8 cellular contexts compared by ENCODE assay signal in the genomic region with DNA sequence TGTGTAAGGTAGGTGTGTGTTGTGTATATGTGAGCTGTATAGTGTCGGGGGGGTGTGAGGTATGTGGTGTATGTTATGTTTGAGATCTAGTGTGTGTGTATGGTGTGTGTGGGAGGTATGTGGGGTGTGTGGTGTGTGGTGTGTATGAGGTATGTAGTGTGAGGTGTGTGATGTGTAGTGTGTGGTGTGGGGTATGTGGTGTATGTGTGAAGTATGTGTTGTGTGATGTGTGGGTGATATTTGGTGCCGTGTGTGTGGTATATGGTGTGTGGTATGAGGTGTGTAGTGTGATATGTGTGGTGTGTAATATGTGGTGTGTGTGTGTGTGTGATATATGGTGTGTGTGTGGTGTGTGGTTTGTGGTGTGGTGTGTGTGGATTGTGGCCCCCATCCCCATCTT.
A peak's percentile ranks its signal among the peaks of the same experiment; 100 is the strongest.
DNase-seq lines count a peak whose midpoint lies in the region; ATAC-seq and TF ChIP-seq lines count a peak whose summit lies in the region.
"Not testable (repeated sequence)": the region's sequence is repeated elsewhere in the genome, so short reads cannot be mapped to it uniquely, and the experiment has no call there.

No MANE protein-coding gene starts in this region.

- not testable (repeated sequence) for H3K27ac ChIP-seq in HEK293 (ENCODE audit: extremely low read depth, low read depth, low read length)

- not testable (repeated sequence) for TF ChIP-seq CTCF in HEK293 (tag by site-specific recombination; IDR thresholded peaks at IDR 0.05); brain (conservative IDR thresholded peaks at IDR 0.05)

- H3K9me3 Mint-ChIP-seq in activated CD4-positive, alpha-beta T cell treated with anti-CD3 and anti-CD28 coated beads, Interleukin-2, amount 10 ng/mL, durations not matched to agents 7 days and 5 days; activated CD8-positive, alpha-beta memory T cell treated with anti-CD3 and anti-CD28 coated beads, Interleukin-2, amount 10 ng/mL, durations not matched to agents 7 days and 5 days (ENCODE audit: low read depth); activated naive CD4-positive, alpha-beta T cell treated with anti-CD3 and anti-CD28 coated beads, Interleukin-2, amount 10 ng/mL, durations not matched to agents 7 days and 5 days; brain; immature natural killer cell; natural killer cell treated with Interleukin-12 subunit alpha and Interleukin-12 subunit beta and Interleukin-15 and Interleukin-18, amount 100 ng/mL, for 72 hours; stimulated activated naive B cell treated with anti-CD40 and anti-IgM and Interleukin-4, amounts not matched to agents 10 μg/mL and 1 μg/mL and 100 μg/mL, for 72 hours: not testable (repeated sequence)

- peak overlapping the region; percentile 1 for H3K4me3 Mint-ChIP-seq in activated CD4-positive, alpha-beta T cell treated with anti-CD3 and anti-CD28 coated beads, Interleukin-2, amount 10 ng/mL, durations not matched to agents 7 days and 5 days
- not testable (repeated sequence) for H3K4me3 Mint-ChIP-seq in activated CD8-positive, alpha-beta memory T cell treated with anti-CD3 and anti-CD28 coated beads, Interleukin-2, amount 10 ng/mL, durations not matched to agents 7 days and 5 days; activated naive CD4-positive, alpha-beta T cell treated with anti-CD3 and anti-CD28 coated beads, Interleukin-2, amount 10 ng/mL, durations not matched to agents 7 days and 5 days; brain; stimulated activated naive B cell treated with anti-CD40 and anti-IgM and Interleukin-4, amounts not matched to agents 10 μg/mL and 1 μg/mL and 100 μg/mL, for 72 hours
- H3K4me3 Mint-ChIP-seq in immature natural killer cell = peak overlapping the region in 2 of 5 donors; percentile 18 to 58
- peak overlapping the region; percentile 43 for H3K4me3 Mint-ChIP-seq in natural killer cell treated with Interleukin-12 subunit alpha and Interleukin-12 subunit beta and Interleukin-15 and Interleukin-18, amount 100 ng/mL, for 72 hours

- H3K9me3 ChIP-seq in HEK293 (ENCODE audit: control insufficient read depth, insufficient read depth, low read depth, low read length) = not testable (repeated sequence)

- not testable (repeated sequence) for ATAC-seq in activated CD8-positive, alpha-beta memory T cell treated with anti-CD3 and anti-CD28 coated beads, Interleukin-2, amount 10 ng/mL, durations not matched to agents 7 days and 5 days; natural killer cell treated with Interleukin-12 subunit alpha and Interleukin-12 subunit beta and Interleukin-15 and Interleukin-18, amount 100 ng/mL, for 72 hours; stimulated activated naive B cell treated with anti-CD40 and anti-IgM and Interleukin-4, amounts not matched to agents 10 μg/mL and 1 μg/mL and 100 μg/mL, for 72 hours (replicated peaks)

- POLR2A ChIA-PET in HEK293 (lab: Yijun Ruan, JAX); activated CD4-positive, alpha-beta T cell treated with anti-CD3 and anti-CD28 coated beads, Interleukin-2, amount 10 ng/mL, durations not matched to agents 7 days and 5 days (lab: Charles Lee): not testable (repeated sequence)

- not testable (repeated sequence) for H3K36me3 Mint-ChIP-seq in activated CD4-positive, alpha-beta T cell treated with anti-CD3 and anti-CD28 coated beads, Interleukin-2, amount 10 ng/mL, durations not matched to agents 7 days and 5 days (ENCODE audit: low read depth); activated CD8-positive, alpha-beta memory T cell treated with anti-CD3 and anti-CD28 coated beads, Interleukin-2, amount 10 ng/mL, durations not matched to agents 7 days and 5 days; activated naive CD4-positive, alpha-beta T cell treated with anti-CD3 and anti-CD28 coated beads, Interleukin-2, amount 10 ng/mL, durations not matched to agents 7 days and 5 days; brain; immature natural killer cell; natural killer cell treated with Interleukin-12 subunit alpha and Interleukin-12 subunit beta and Interleukin-15 and Interleukin-18, amount 100 ng/mL, for 72 hours; stimulated activated naive B cell treated with anti-CD40 and anti-IgM and Interleukin-4, amounts not matched to agents 10 μg/mL and 1 μg/mL and 100 μg/mL, for 72 hours

- peak overlapping the region; percentile 37 for H3K27ac Mint-ChIP-seq in activated CD4-positive, alpha-beta T cell treated with anti-CD3 and anti-CD28 coated beads, Interleukin-2, amount 10 ng/mL, durations not matched to agents 7 days and 5 days
- peak overlapping the region; percentile 76 for H3K27ac Mint-ChIP-seq in activated CD8-positive, alpha-beta memory T cell treated with anti-CD3 and anti-CD28 coated beads, Interleukin-2, amount 10 ng/mL, durations not matched to agents 7 days and 5 days
- peak overlapping the region; percentile 50 for H3K27ac Mint-ChIP-seq in activated naive CD4-positive, alpha-beta T cell treated with anti-CD3 and anti-CD28 coated beads, Interleukin-2, amount 10 ng/mL, durations not matched to agents 7 days and 5 days
- H3K27ac Mint-ChIP-seq in brain (peak overlapping the region in 4 of 5 experiments; percentile 3 to 34 (median 10)), immature natural killer cell (peak overlapping the region in 4 of 6 donors; percentile 5 to 86 (median 71))
- H3K27ac Mint-ChIP-seq in natural killer cell treated with Interleukin-12 subunit alpha and Interleukin-12 subunit beta and Interleukin-15 and Interleukin-18, amount 100 ng/mL, for 72 hours = peak overlapping the region in 1 of 2 donors; percentile 34
- peak overlapping the region; percentile 2 for H3K27ac Mint-ChIP-seq in stimulated activated naive B cell treated with anti-CD40 and anti-IgM and Interleukin-4, amounts not matched to agents 10 μg/mL and 1 μg/mL and 100 μg/mL, for 72 hours

- CTCF ChIA-PET in HEK293 (lab: Yijun Ruan, JAX); activated CD4-positive, alpha-beta T cell treated with anti-CD3 and anti-CD28 coated beads, Interleukin-2, amount 10 ng/mL, durations not matched to agents 7 days and 5 days (lab: Charles Lee); activated CD8-positive, alpha-beta memory T cell treated with anti-CD3 and anti-CD28 coated beads, Interleukin-2, amount 10 ng/mL, durations not matched to agents 7 days and 5 days (lab: Charles Lee); activated naive CD4-positive, alpha-beta T cell treated with anti-CD3 and anti-CD28 coated beads, Interleukin-2, amount 10 ng/mL, durations not matched to agents 7 days and 5 days (lab: Charles Lee): not testable (repeated sequence)

- H3K4me1 Mint-ChIP-seq in activated CD4-positive, alpha-beta T cell treated with anti-CD3 and anti-CD28 coated beads, Interleukin-2, amount 10 ng/mL, durations not matched to agents 7 days and 5 days; activated CD8-positive, alpha-beta memory T cell treated with anti-CD3 and anti-CD28 coated beads, Interleukin-2, amount 10 ng/mL, durations not matched to agents 7 days and 5 days; activated naive CD4-positive, alpha-beta T cell treated with anti-CD3 and anti-CD28 coated beads, Interleukin-2, amount 10 ng/mL, durations not matched to agents 7 days and 5 days; brain; immature natural killer cell; natural killer cell treated with Interleukin-12 subunit alpha and Interleukin-12 subunit beta and Interleukin-15 and Interleukin-18, amount 100 ng/mL, for 72 hours (ENCODE audit: low read depth in 2 of 2); stimulated activated naive B cell treated with anti-CD40 and anti-IgM and Interleukin-4, amounts not matched to agents 10 μg/mL and 1 μg/mL and 100 μg/mL, for 72 hours: not testable (repeated sequence)

- DNase-seq in activated CD4-positive, alpha-beta T cell treated with anti-CD3 and anti-CD28 coated beads, Interleukin-2, amount 10 ng/mL, durations not matched to agents 7 days and 5 days; activated CD8-positive, alpha-beta memory T cell treated with anti-CD3 and anti-CD28 coated beads, Interleukin-2, amount 10 ng/mL, durations not matched to agents 7 days and 5 days; activated naive CD4-positive, alpha-beta T cell treated with anti-CD3 and anti-CD28 coated beads, Interleukin-2, amount 10 ng/mL, durations not matched to agents 7 days and 5 days; natural killer cell treated with Interleukin-12 subunit alpha and Interleukin-12 subunit beta and Interleukin-15 and Interleukin-18, amount 100 ng/mL, for 72 hours (ENCODE audit: low spot score); stimulated activated naive B cell treated with anti-CD40 and anti-IgM and Interleukin-4, amounts not matched to agents 10 μg/mL and 1 μg/mL and 100 μg/mL, for 72 hours: not testable (repeated sequence)
- DNase-seq in immature natural killer cell = peak in 1 of 3 donors; percentile 4

- not testable (repeated sequence) for H3K36me3 ChIP-seq in HEK293 (ENCODE audit: control insufficient read depth in 2 of 2, insufficient read depth in 1 of 2, low read length in 2 of 2)

- not testable (repeated sequence) for H3K4me3 ChIP-seq in HEK293 (ENCODE audit: low read depth, low read length)

- H3K27me3 Mint-ChIP-seq in activated CD4-positive, alpha-beta T cell treated with anti-CD3 and anti-CD28 coated beads, Interleukin-2, amount 10 ng/mL, durations not matched to agents 7 days and 5 days; activated CD8-positive, alpha-beta memory T cell treated with anti-CD3 and anti-CD28 coated beads, Interleukin-2, amount 10 ng/mL, durations not matched to agents 7 days and 5 days; activated naive CD4-positive, alpha-beta T cell treated with anti-CD3 and anti-CD28 coated beads, Interleukin-2, amount 10 ng/mL, durations not matched to agents 7 days and 5 days; brain; immature natural killer cell (ENCODE audit: low read depth in 3 of 3); natural killer cell treated with Interleukin-12 subunit alpha and Interleukin-12 subunit beta and Interleukin-15 and Interleukin-18, amount 100 ng/mL, for 72 hours; stimulated activated naive B cell treated with anti-CD40 and anti-IgM and Interleukin-4, amounts not matched to agents 10 μg/mL and 1 μg/mL and 100 μg/mL, for 72 hours: not testable (repeated sequence)

- H3K4me1 ChIP-seq in HEK293 (ENCODE audit: control insufficient read depth, insufficient read depth, low read length) = not testable (repeated sequence)
